In the genomic region with DNA sequence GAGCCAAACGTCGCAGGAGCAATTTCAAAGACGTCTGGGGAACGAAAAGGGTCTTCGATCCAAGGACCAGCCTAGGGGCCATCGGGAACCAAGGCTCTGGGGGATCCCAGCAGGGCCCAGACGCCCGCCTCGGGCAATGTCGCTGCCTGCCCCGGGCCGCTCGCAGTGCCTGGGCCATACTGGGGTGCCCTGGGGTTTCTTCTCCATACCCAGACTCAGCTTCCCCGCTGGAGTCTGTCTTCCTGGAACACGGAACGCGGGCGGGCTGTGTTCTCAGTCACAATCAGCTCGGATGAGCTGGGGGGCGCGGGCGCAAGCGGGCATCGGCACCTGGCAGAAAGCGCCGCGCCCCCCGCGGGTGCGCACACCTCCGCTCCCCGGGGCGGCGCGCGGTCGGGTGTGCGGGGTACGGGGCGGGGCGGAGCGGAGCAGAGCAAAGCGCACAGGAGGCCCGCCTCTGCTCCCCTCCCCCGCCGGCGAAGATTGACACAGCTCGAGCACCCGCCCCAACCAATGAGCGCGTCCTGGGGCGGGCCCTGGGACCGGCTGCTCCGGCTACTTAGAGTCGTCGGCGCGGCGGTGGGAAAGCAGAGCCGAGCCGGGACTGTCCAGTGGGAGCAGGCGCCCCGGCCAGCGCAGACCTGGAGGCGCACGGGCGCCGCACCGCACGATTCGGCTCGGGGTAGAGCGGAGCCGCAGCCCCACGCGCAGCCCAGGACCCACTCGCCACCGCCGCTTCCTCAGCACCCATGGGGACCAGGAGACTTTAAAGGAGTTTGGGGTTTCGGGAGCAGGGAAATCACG, we compare ENCODE assay signal across 1 cellular context.
TF ChIP-seq lines count a peak whose summit lies in the region.

LRATD1 (plus strand) TSS at position 585 of the 804 bp plus-strand sequence. CDS start 1,263 bp downstream, outside the sequence.

TF ChIP-seq in H1, 55 proteins besides CTCF, POLR2A, EP300 and RAD21:
- no peak for TF ChIP-seq BRCA1 (IDR thresholded peaks at IDR 0.05; ENCODE audit: low read depth, low read length)
- TF ChIP-seq NRF1 (IDR thresholded peaks at IDR 0.05; ENCODE audit: low read depth, low read length) = no peak
- no peak for TF ChIP-seq POU5F1 (IDR thresholded peaks at IDR 0.05; ENCODE audit: low read depth, low read length)
- TF ChIP-seq NANOG (IDR thresholded peaks at IDR 0.05; ENCODE audit: insufficient read depth, low read depth, low read length, poor library complexity, severe bottlenecking) = no peak
- no peak for TF ChIP-seq JUN (IDR thresholded peaks at IDR 0.05; ENCODE audit: low read depth, low read length)
- no peak for TF ChIP-seq GTF2F1 (IDR thresholded peaks at IDR 0.05; ENCODE audit: borderline replicate concordance, low read depth, low read length)
- TF ChIP-seq RXRA (IDR thresholded peaks at IDR 0.05; ENCODE audit: insufficient read depth, low read depth, low read length) = no peak
- TF ChIP-seq MAFK (IDR thresholded peaks at IDR 0.05; ENCODE audit: low read depth, low read length) = no peak
- TF ChIP-seq RFX5 (IDR thresholded peaks at IDR 0.05; ENCODE audit: borderline replicate concordance, low read depth, low read length) = no peak
- TF ChIP-seq POLR2AphosphoS5 (IDR thresholded peaks at IDR 0.05; ENCODE audit: low read depth, low read length) = no peak
- TF ChIP-seq CTBP2 (IDR thresholded peaks at IDR 0.05; ENCODE audit: borderline replicate concordance, insufficient read depth, insufficient read length, low read length) = peak; percentile 36
- no peak for TF ChIP-seq ASH2L (IDR thresholded peaks at IDR 0.05; ENCODE audit: low read length)
- TF ChIP-seq SUZ12 (IDR thresholded peaks at IDR 0.05; ENCODE audit: low read length) = no peak; the same call in 1 of the 2 replicates
- no peak for TF ChIP-seq SRF (IDR thresholded peaks at IDR 0.05; ENCODE audit: low read depth, low read length)
- no peak for TF ChIP-seq BCL11A (IDR thresholded peaks at IDR 0.05; ENCODE audit: low read depth in 2 of 2, low read length in 2 of 2)
- no peak for TF ChIP-seq CREB1 (IDR thresholded peaks at IDR 0.05)
- TF ChIP-seq SAP30 (IDR thresholded peaks at IDR 0.05; ENCODE audit: insufficient read depth, insufficient replicate concordance, low read length) = no peak
- TF ChIP-seq SIX5 (IDR thresholded peaks at IDR 0.05; ENCODE audit: low read depth, low read length) = no peak
- peak; percentile 22; the same call in 1 of the 2 replicates for TF ChIP-seq SP2 (IDR thresholded peaks at IDR 0.05; ENCODE audit: low read length)
- no peak for TF ChIP-seq CBX5 (IDR thresholded peaks at IDR 0.05; ENCODE audit: low read depth, low read length)
- TF ChIP-seq RBBP5 (IDR thresholded peaks at IDR 0.05; ENCODE audit: borderline replicate concordance, low read depth, low read length) = no peak
- TF ChIP-seq SIN3A (conservative IDR thresholded peaks at IDR 0.05 in 1 of 2, IDR thresholded peaks at IDR 0.05 in 1 of 2; ENCODE audit: low read depth in 1 of 2, low read length in 2 of 2) = 0 out of 4 replicates have a peak, but pooled peaks of 1 of the 2 experiments have one; percentile 2
- no peak for TF ChIP-seq GABPA (IDR thresholded peaks at IDR 0.05; ENCODE audit: borderline replicate concordance, insufficient read depth, low read length)
- TF ChIP-seq CEBPB (IDR thresholded peaks at IDR 0.05; ENCODE audit: low read depth, low read length) = no peak
- peak; percentile 29 for TF ChIP-seq MAX (IDR thresholded peaks at IDR 0.05)
- no peak for TF ChIP-seq HDAC6 (IDR thresholded peaks at IDR 0.05; ENCODE audit: low read depth, low read length)
- no peak for TF ChIP-seq CHD7 (IDR thresholded peaks at IDR 0.05; ENCODE audit: insufficient replicate concordance, low read length)
- TF ChIP-seq TCF12 (IDR thresholded peaks at IDR 0.05; ENCODE audit: low read depth, low read length) = no peak
- TF ChIP-seq EGR1 (IDR thresholded peaks at IDR 0.05; ENCODE audit: borderline replicate concordance, low read depth, low read length) = no peak
- TF ChIP-seq CHD2 (IDR thresholded peaks at IDR 0.05; ENCODE audit: low read length) = peak; percentile 68; the same call in 1 of the 2 replicates
- TF ChIP-seq TEAD4 (IDR thresholded peaks at IDR 0.05; ENCODE audit: low read depth, low read length) = no peak
- TF ChIP-seq, protein P1, sequence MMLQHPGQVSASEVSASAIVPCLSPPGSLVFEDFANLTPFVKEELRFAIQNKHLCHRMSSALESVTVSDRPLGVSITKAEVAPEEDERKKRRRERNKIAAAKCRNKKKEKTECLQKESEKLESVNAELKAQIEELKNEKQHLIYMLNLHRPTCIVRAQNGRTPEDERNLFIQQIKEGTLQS (IDR thresholded peaks at IDR 0.05; ENCODE audit: insufficient read depth, low read depth, low read length) = no peak
- peak; percentile 77 for TF ChIP-seq TAF1 (IDR thresholded peaks at IDR 0.05; ENCODE audit: low read depth, low read length)
- no peak for TF ChIP-seq YY1 (IDR thresholded peaks at IDR 0.05; ENCODE audit: low read depth, low read length)
- TF ChIP-seq E2F6 (IDR thresholded peaks at IDR 0.05) = peak; percentile 65; the same call in 1 of the 2 replicates
- no peak; the same call in 1 of the 2 replicates for TF ChIP-seq PHF8 (conservative IDR thresholded peaks at IDR 0.05; ENCODE audit: low read depth, low read length)
- TF ChIP-seq EZH2 (IDR thresholded peaks at IDR 0.05; ENCODE audit: low read depth, low read length, severe bottlenecking) = no peak
- no peak for TF ChIP-seq CBX8 (IDR thresholded peaks at IDR 0.05; ENCODE audit: borderline replicate concordance, low read depth, low read length)
- TF ChIP-seq TAF7 (optimal IDR thresholded peaks at IDR 0.05; ENCODE audit: borderline replicate concordance, low read depth, low read length) = no peak
- TF ChIP-seq SP4 (IDR thresholded peaks at IDR 0.05; ENCODE audit: low read length) = no peak
- TF ChIP-seq SIRT6 (IDR thresholded peaks at IDR 0.05; ENCODE audit: low read length) = no peak
- TF ChIP-seq SP1 (IDR thresholded peaks at IDR 0.05; ENCODE audit: low read depth, low read length) = peak; percentile 68; the same call in 1 of the 2 replicates
- no peak for TF ChIP-seq FOSL1 (IDR thresholded peaks at IDR 0.05; ENCODE audit: insufficient read depth, low read depth, low read length)
- TF ChIP-seq HDAC2 (IDR thresholded peaks at IDR 0.05; ENCODE audit: borderline replicate concordance in 1 of 2, low read depth in 2 of 2, low read length in 2 of 2) = no peak
- TF ChIP-seq CHD1 (IDR thresholded peaks at IDR 0.05; ENCODE audit: low read depth, low read length) = no peak
- TF ChIP-seq TBP (IDR thresholded peaks at IDR 0.05; ENCODE audit: low read depth, low read length) = peak; percentile 75; the same call in 1 of the 2 replicates
- no peak for TF ChIP-seq USF2 (IDR thresholded peaks at IDR 0.05; ENCODE audit: low read length)
- TF ChIP-seq ZNF274 (IDR thresholded peaks at IDR 0.05; ENCODE audit: borderline replicate concordance, extremely low read depth, low read length) = no peak
- no peak for TF ChIP-seq KDM1A (IDR thresholded peaks at IDR 0.05; ENCODE audit: borderline replicate concordance, low read length)
- TF ChIP-seq KDM5A (IDR thresholded peaks at IDR 0.05; ENCODE audit: low read length) = no peak
- TF ChIP-seq BACH1 (IDR thresholded peaks at IDR 0.05; ENCODE audit: low read length) = no peak
- peak; percentile 92 for TF ChIP-seq KDM4A (IDR thresholded peaks at IDR 0.05; ENCODE audit: low read depth, low read length, severe bottlenecking)
- TF ChIP-seq JUND (IDR thresholded peaks at IDR 0.05; ENCODE audit: low read length) = no peak
- TF ChIP-seq RNF2 (IDR thresholded peaks at IDR 0.05; ENCODE audit: borderline replicate concordance, low read depth, low read length, missing control alignments, poor library complexity, severe bottlenecking) = no peak
- no peak for TF ChIP-seq ATF2 (IDR thresholded peaks at IDR 0.05; ENCODE audit: low read length)
